26 cellular contexts compared by ENCODE assay signal in the genomic region with DNA sequence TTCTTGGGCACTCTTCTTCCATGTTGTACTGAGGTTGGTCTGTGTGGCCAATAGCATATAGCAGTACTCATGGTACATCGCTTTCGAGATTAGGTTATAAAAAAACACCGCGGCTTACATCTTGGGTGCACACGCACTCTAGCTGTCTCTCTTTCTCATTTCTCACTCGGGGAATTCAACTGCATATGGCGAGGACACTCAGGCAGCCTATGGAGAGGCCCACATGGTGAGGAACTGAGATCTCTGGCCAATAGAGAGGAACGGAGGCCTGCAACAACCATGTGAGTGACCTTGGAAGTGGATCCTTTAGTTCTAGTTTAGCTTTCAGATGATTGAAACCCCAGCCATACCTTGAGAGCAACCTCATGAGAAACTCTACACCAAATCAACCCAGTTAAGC.
"Had no signal": no experiment of that assay in that cellular context is flagged by ENCODE, and none has a peak within 500 bp of the region (broad histone marks: within the 10 kb centered on the region; RNA-seq: fewer than 3 reads in every experiment).

No MANE protein-coding gene starts in this region.

- H3K4me1 ChIP-seq: neural progenitor cell, right atrium auricular region, right lobe of liver, uterus had no signal

- H3K4me1 Mint-ChIP-seq: mesothelial cell of epicardium, nephron progenitor cell, neural progenitor cell had no signal

- H3K36me3 ChIP-seq: ovary, uterus had no signal

- H3K4me3 ChIP-seq: hepatocyte, left ventricle myocardium inferior, lung, neural progenitor cell, ovary, right atrium auricular region, right lobe of liver, smooth muscle cell, tibial nerve, uterus had no signal

- H3K4me3 Mint-ChIP-seq: mesothelial cell of epicardium; natural killer cell; nephron progenitor cell; neural progenitor cell; stimulated activated naive B cell treated with anti-CD40 and anti-IgM and Interleukin-4, amounts not matched to agents 10 μg/mL and 1 μg/mL and 100 μg/mL, for 72 hours; type B pancreatic cell had no signal

- ATAC-seq: natural killer cell; stimulated activated naive B cell treated with anti-CD40 and anti-IgM and Interleukin-4, amounts not matched to agents 10 μg/mL and 1 μg/mL and 100 μg/mL, for 72 hours had no signal

- H3K9me3 ChIP-seq: neutrophil, right lobe of liver had no signal

- H3K27ac Mint-ChIP-seq: mesothelial cell of epicardium; nephron progenitor cell; neural progenitor cell; progenitor cell of endocrine pancreas; stimulated activated naive B cell treated with anti-CD40 and anti-IgM and Interleukin-4, amounts not matched to agents 10 μg/mL and 1 μg/mL and 100 μg/mL, for 72 hours; type B pancreatic cell had no signal

- DNase-seq: islet precursor cell; left ventricle myocardium inferior; mesendoderm; naive B cell; natural killer cell; nephron progenitor cell; ovary; right lobe of liver; stimulated activated CD4-positive, alpha-beta T cell treated with anti-CD3 and anti-CD28 coated beads, Interleukin-1b, Interleukin-23, amount 100 ng/mL, for 48 hours; stimulated activated CD4-positive, alpha-beta T cell treated with anti-CD3 and anti-CD28 coated beads, Interleukin-2, amount 100 ng/mL, for 48 hours; stimulated activated CD4-positive, alpha-beta T cell treated with anti-CD3 and anti-CD28 coated beads, Interleukin-4, amount 100 ng/mL, for 4 hours; stimulated activated CD8-positive, alpha-beta memory T cell treated with anti-CD3 and anti-CD28 coated beads, Interleukin-4, amount 100 ng/mL, for 48 hours; stimulated activated naive B cell treated with anti-CD40 and anti-IgM and Interleukin-4, amounts not matched to agents 10 μg/mL and 1 μg/mL and 100 μg/mL, for 72 hours; stimulated activated naive CD8-positive, alpha-beta T cell treated with anti-CD3 and anti-CD28 coated beads, Interleukin-15, Interleukin-2, amounts not matched to agents 100 U/mL and 50 U/mL, for 24 hours; substantia nigra; uterus had no signal

- H3K27me3 Mint-ChIP-seq: naive B cell; progenitor cell of endocrine pancreas; stimulated activated naive B cell treated with anti-CD40 and anti-IgM and Interleukin-4, amounts not matched to agents 10 μg/mL and 1 μg/mL and 100 μg/mL, for 72 hours; type B pancreatic cell had no signal

- H3K27me3 ChIP-seq: hepatocyte, neural progenitor cell, neutrophil, ovary, right atrium auricular region, right lobe of liver, tibial nerve, uterus had no signal

- H3K27ac ChIP-seq: hepatocyte, left ventricle myocardium inferior, neural progenitor cell, ovary, right atrium auricular region, right lobe of liver, tibial nerve, uterus had no signal
